ENCODE assay signal across 8 cellular contexts in the genomic region with DNA sequence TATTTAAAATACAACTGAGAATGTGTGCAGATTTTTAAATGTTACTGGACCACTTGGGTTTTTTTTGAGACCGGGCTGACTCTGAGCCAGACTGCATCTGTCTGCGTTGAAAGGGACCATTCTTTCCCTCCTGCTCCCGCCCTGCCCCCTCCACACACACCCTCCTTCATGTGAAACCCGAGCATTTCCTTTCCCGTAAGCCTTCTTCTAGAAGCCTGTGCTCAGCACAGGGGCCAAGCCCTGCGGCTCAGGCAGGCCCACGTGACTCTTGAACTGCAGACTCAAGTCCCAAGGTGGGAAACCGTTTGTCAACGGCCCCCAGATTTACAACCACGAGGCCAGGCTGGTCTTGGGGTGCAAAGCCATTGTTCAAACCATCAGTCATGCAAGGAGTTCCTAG.
DNase-seq lines count a peak whose midpoint lies in the region; ATAC-seq and TF ChIP-seq lines count a peak whose summit lies in the region.

No MANE protein-coding gene starts in this region.

- WGBS in transverse colon (ENCODE audit: low coverage in 1 of 2), 2 donors = 19% methylated on average over 10 of the region's 10 CpGs; no CpG with 5 or more reads in 1 of the 2 donors

- TF ChIP-seq CTCF in PC-3 (conservative IDR thresholded peaks at IDR 0.05; ENCODE audit: low read depth, low read length) (no peak), transverse colon (IDR thresholded peaks at IDR 0.05) (no peak), PC-9 (conservative IDR thresholded peaks at IDR 0.05) (no peak)

- H3K4me1 ChIP-seq in PC-3 (ENCODE audit: insufficient read depth, low read length) = no peaks in the 10 kb centered on the region
- peaks cover 0 to 18% (median 9%) of the 10 kb centered on the region in 4 donors for H3K4me1 ChIP-seq in transverse colon
- no peaks in the 10 kb centered on the region for H3K4me1 ChIP-seq in PC-9 (replicated peaks; ENCODE audit: insufficient read depth)

- no peaks in the 10 kb centered on the region for H3K79me2 ChIP-seq in PC-3 (ENCODE audit: low read length)
- no peaks in the 10 kb centered on the region for H3K79me2 ChIP-seq in PC-9 (ENCODE audit: low read depth)

- peaks cover 5% of the 10 kb centered on the region for H3K27me3 ChIP-seq in PC-3 (ENCODE audit: low read length)
- H3K27me3 ChIP-seq in transverse colon = peaks cover 18% of the 10 kb centered on the region
- no peaks in the 10 kb centered on the region for H3K27me3 ChIP-seq in PC-9 (ENCODE audit: insufficient read depth, low read depth)

- no peak for TF ChIP-seq POLR2A in transverse colon (IDR thresholded peaks at IDR 0.05)

- no peaks in the 10 kb centered on the region for H3K9me2 ChIP-seq in PC-3 (replicated peaks; ENCODE audit: low read length)
- H3K9me2 ChIP-seq in PC-9 (ENCODE audit: insufficient read depth) = no peaks in the 10 kb centered on the region

- peak; percentile 51 for ATAC-seq in GM21360 (IDR thresholded peaks at IDR 0.05; ENCODE audit: unreplicated experiment)
- ATAC-seq in PC-3 = peak; percentile 55; the same call in 1 of the 2 replicates
- no peak for ATAC-seq in GM19452 (IDR thresholded peaks at IDR 0.05; ENCODE audit: unreplicated experiment)
- no peak for ATAC-seq in GM19467 (IDR thresholded peaks at IDR 0.05; ENCODE audit: unreplicated experiment)

- BruUV-seq in PC-3 (replicated peaks; lab: Mats Ljungman, UMichigan) = no TSS peak
- no TSS peak for BruUV-seq in PC-9 (replicated peaks; lab: Mats Ljungman, UMichigan)

- CTCF ChIA-PET in PC-3 (lab: Charles Lee) = no interaction called here
- CTCF ChIA-PET in PC-9 (lab: Charles Lee) = no interaction called here

- intact Hi-C loops in PC-3 (cut with micrococcal nuclease) (no loop called here), transverse colon (cut with DNase I; ENCODE audit: low total_unique reads) (no loop called here), PC-9 (cut with micrococcal nuclease; ENCODE audit: unreplicated experiment) (no loop called here)

- no peak overlapping the region for H3K27ac ChIP-seq in PC-3 (ENCODE audit: low read length)
- peak overlapping the region; percentile 95 for H3K27ac ChIP-seq in cingulate gyrus (ENCODE audit: low read depth, low read length)
- peak overlapping the region in 1 of 4 donors; percentile 9 for H3K27ac ChIP-seq in transverse colon
- H3K27ac ChIP-seq in PC-9 = no peak overlapping the region

- H3K4me3 ChIP-seq in PC-3 (ENCODE audit: low read length) = no peak overlapping the region
- H3K4me3 ChIP-seq in transverse colon = no peak overlapping the region
- H3K4me3 ChIP-seq in PC-9 = no peak overlapping the region

- no peak overlapping the region for H3K9ac ChIP-seq in PC-3 (ENCODE audit: low read length)

- H3K9me3 ChIP-seq in PC-3 (ENCODE audit: low read length) (no peaks in the 10 kb centered on the region), transverse colon (no peaks in the 10 kb centered on the region), PC-9 (ENCODE audit: insufficient read depth, low read depth) (no peaks in the 10 kb centered on the region)

- no peaks in the 10 kb centered on the region for H4K20me1 ChIP-seq in PC-3 (ENCODE audit: low read length)
- no peaks in the 10 kb centered on the region for H4K20me1 ChIP-seq in PC-9 (ENCODE audit: insufficient read depth)

- no peak overlapping the region for H3K4me2 ChIP-seq in PC-3 (ENCODE audit: low read length)
- no peak overlapping the region for H3K4me2 ChIP-seq in PC-9

- no peaks in the 10 kb centered on the region for H3K36me3 ChIP-seq in PC-3 (ENCODE audit: low read depth, low read length)
- no peaks in the 10 kb centered on the region for H3K36me3 ChIP-seq in transverse colon
- no peaks in the 10 kb centered on the region for H3K36me3 ChIP-seq in PC-9 (ENCODE audit: low read depth)

- POLR2A ChIA-PET in PC-3 (lab: Charles Lee; ENCODE audit: unreplicated experiment) (no interaction called here), PC-9 (lab: Charles Lee; ENCODE audit: unreplicated experiment) (interaction anchor here (0.6 kb wide), 1 partner anchor 14 kb away, joined by 3 read pairs; no protein-coding TSS in a partner anchor)

- DNase-seq in PC-3 (no peak), myocyte (ENCODE audit: low read depth) (peak; percentile 66), transverse colon (peak; percentile 24), PC-9 (no peak)

- no peak for TF ChIP-seq EP300 in transverse colon (IDR thresholded peaks at IDR 0.05; ENCODE audit: low read depth)

- H3F3A ChIP-seq in PC-3 (ENCODE audit: low read length, unreplicated experiment) (no peaks in the 10 kb centered on the region), PC-9 (ENCODE audit: insufficient read depth, low read depth) (no peaks in the 10 kb centered on the region)

- H2AFZ ChIP-seq in PC-3 (ENCODE audit: low read length) (no peak overlapping the region), PC-9 (no peak overlapping the region)

- in situ Hi-C loops in transverse colon (cut with MboI; ENCODE audit: low pct_ligation_motif_present in 1 of 4, low pct_unique_long_range_greater_than_20kb in 1 of 4, low sequenced_read_pairs in 3 of 4) = no loop called here

Comparison
In these comparisons a context has a peak if more than half of its experiments do, and no peak if none do; other contexts are left out.
1. ATAC-seq: peak in GM21360 (single experiment) and PC-3 (single experiment); none in GM19452 (single experiment) and GM19467 (single experiment).
2. DNase-seq: peak in myocyte (single experiment) and transverse colon (single experiment); none in PC-3 (single experiment) and PC-9 (0 of 2).